ENCODE assay signal across 18 cellular contexts in genomic region chr22:39216143-39216490, GRCh38. TPM values are rescaled to one million over a fixed set of nuclear protein-coding genes. Genes with fewer than 3 reads are reported as not detected.
DNase-seq lines count a peak whose midpoint lies in the region; ATAC-seq and TF ChIP-seq lines count a peak whose summit lies in the region.
"Had no signal": no experiment of that assay in that cellular context is flagged by ENCODE, and none has a peak within 500 bp of the region (broad histone marks: within the 10 kb centered on the region; RNA-seq: fewer than 3 reads in every experiment).

No MANE protein-coding gene starts in this region.

- no peak overlapping the region for H3K9ac ChIP-seq in KMS-11

- no peak overlapping the region for H3K27ac Mint-ChIP-seq in activated CD8-positive, alpha-beta T cell treated with anti-CD3 and anti-CD28 coated beads for 36 hours
- H3K27ac Mint-ChIP-seq in activated CD8-positive, alpha-beta T cell treated with anti-CD3 and anti-CD28 coated beads, Interleukin-2, amount 10 ng/mL, durations not matched to agents 7 days and 5 days, result no peak overlapping the region
- H3K27ac Mint-ChIP-seq: nephron; stimulated activated memory B cell treated with anti-CD40 and anti-IgM and Interleukin-4, amounts not matched to agents 10 μg/mL and 1 μg/mL and 100 μg/mL, for 72 hours had no signal

- no peaks in the 10 kb centered on the region for H3K36me3 Mint-ChIP-seq in activated CD8-positive, alpha-beta T cell treated with anti-CD3 and anti-CD28 coated beads for 36 hours (ENCODE audit: low read depth)
- no peaks in the 10 kb centered on the region for H3K36me3 Mint-ChIP-seq in activated CD8-positive, alpha-beta T cell treated with anti-CD3 and anti-CD28 coated beads, Interleukin-2, amount 10 ng/mL, durations not matched to agents 7 days and 5 days (ENCODE audit: low read depth)
- H3K36me3 Mint-ChIP-seq: stimulated activated memory B cell treated with anti-CD40 and anti-IgM and Interleukin-4, amounts not matched to agents 10 μg/mL and 1 μg/mL and 100 μg/mL, for 72 hours had no signal

- H3K9me3 Mint-ChIP-seq in activated CD8-positive, alpha-beta T cell treated with anti-CD3 and anti-CD28 coated beads for 36 hours, result peaks cover 3% of the 10 kb centered on the region
- no peaks in the 10 kb centered on the region for H3K9me3 Mint-ChIP-seq in activated CD8-positive, alpha-beta T cell treated with anti-CD3 and anti-CD28 coated beads, Interleukin-2, amount 10 ng/mL, durations not matched to agents 7 days and 5 days (ENCODE audit: insufficient read depth)

- intact Hi-C loops in activated CD8-positive, alpha-beta T cell treated with anti-CD3 and anti-CD28 coated beads for 36 hours (cut with micrococcal nuclease), result no loop called here
- intact Hi-C loops in spleen (cut with DNase I; ENCODE audit: low total_unique reads) (no loop called here), vagina (cut with DNase I) (no loop called here)

- no peak overlapping the region for H3K4me2 ChIP-seq in KMS-11

- peaks cover 8% of the 10 kb centered on the region for H3K4me1 Mint-ChIP-seq in activated CD8-positive, alpha-beta T cell treated with anti-CD3 and anti-CD28 coated beads for 36 hours (ENCODE audit: low read depth)
- H3K4me1 Mint-ChIP-seq in activated CD8-positive, alpha-beta T cell treated with anti-CD3 and anti-CD28 coated beads, Interleukin-2, amount 10 ng/mL, durations not matched to agents 7 days and 5 days (ENCODE audit: low read depth), result peaks cover 3% of the 10 kb centered on the region

- POLR2A ChIA-PET in activated CD8-positive, alpha-beta T cell treated with anti-CD3 and anti-CD28 coated beads for 36 hours (lab: Charles Lee), result no interaction called here
- POLR2A ChIA-PET in activated CD8-positive, alpha-beta T cell treated with anti-CD3 and anti-CD28 coated beads, Interleukin-2, amount 10 ng/mL, durations not matched to agents 7 days and 5 days (lab: Charles Lee), result interaction anchor here (1.4 kb wide), 1 partner anchor 102 kb away, joined by 4 read pairs; no protein-coding TSS in a partner anchor

- peak; percentile 30 for TF ChIP-seq CTCF in activated CD8-positive, alpha-beta T cell treated with anti-CD3 and anti-CD28 coated beads for 36 hours (IDR thresholded peaks at IDR 0.05)
- peak; percentile 18 for TF ChIP-seq CTCF in KMS-11 (conservative IDR thresholded peaks at IDR 0.05; ENCODE audit: low read depth, low read length)
- peak; percentile 1 for TF ChIP-seq CTCF in foreskin fibroblast (IDR thresholded peaks at IDR 0.05; ENCODE audit: low read depth, low read length)
- no peak for TF ChIP-seq CTCF in spleen (IDR thresholded peaks at IDR 0.05 in 8 of 11, conservative IDR thresholded peaks at IDR 0.05 in 3 of 11)
- TF ChIP-seq CTCF in BE2C (IDR thresholded peaks at IDR 0.05; ENCODE audit: low read depth, low read length), result no peak
- TF ChIP-seq CTCF in vagina (IDR thresholded peaks at IDR 0.05), result no peak

- CTCF ChIA-PET in activated CD8-positive, alpha-beta T cell treated with anti-CD3 and anti-CD28 coated beads for 36 hours (lab: Charles Lee), result interaction anchor here (0.7 to 4.6 kb wide), 16 partner anchors 7 to 209 kb away, joined by 3 to 25 read pairs (median 5); partner anchors contain the start of gene RPL3
- CTCF ChIA-PET in activated CD8-positive, alpha-beta T cell treated with anti-CD3 and anti-CD28 coated beads, Interleukin-2, amount 10 ng/mL, durations not matched to agents 7 days and 5 days (lab: Charles Lee), result interaction anchor here (1.3 to 2.3 kb wide), 3 partner anchors 45 to 93 kb away, joined by 3 to 12 read pairs (median 7); no protein-coding TSS in a partner anchor

- H3K79me2 ChIP-seq in KMS-11 (ENCODE audit: insufficient read depth, low read depth), result no peaks in the 10 kb centered on the region

- H4K20me1 ChIP-seq in KMS-11 (ENCODE audit: insufficient read depth), result no peaks in the 10 kb centered on the region

- DNase-seq in activated CD8-positive, alpha-beta T cell treated with anti-CD3 and anti-CD28 coated beads for 36 hours, result no peak
- no peak for DNase-seq in activated CD8-positive, alpha-beta T cell treated with anti-CD3 and anti-CD28 coated beads, Interleukin-2, amount 10 ng/mL, durations not matched to agents 7 days and 5 days
- DNase-seq in foreskin fibroblast (no peak), spleen (peak; percentile 51), BE2C (no peak), MG63 (no peak), vagina (ENCODE audit: extremely low spot score in 2 of 2) (no peak)
- DNase-seq: activated naive CD4-positive, alpha-beta T cell; amniotic stem cell; COR-L47; heart right ventricle; left ventricle myocardium inferior; NCI-H1048; NCI-H2227 treated with DMSO at 0.1 percent for 48 hours; stimulated activated CD4-positive, alpha-beta T cell treated with anti-CD3 and anti-CD28 coated beads, Interleukin-2, amount 100 ng/mL, for 24 hours had no signal

- peaks cover 20% of the 10 kb centered on the region for H3K27me3 Mint-ChIP-seq in activated CD8-positive, alpha-beta T cell treated with anti-CD3 and anti-CD28 coated beads for 36 hours
- H3K27me3 Mint-ChIP-seq in activated CD8-positive, alpha-beta T cell treated with anti-CD3 and anti-CD28 coated beads, Interleukin-2, amount 10 ng/mL, durations not matched to agents 7 days and 5 days (ENCODE audit: low read depth), result peaks cover 33% of the 10 kb centered on the region

- no peak overlapping the region for H3K4me3 Mint-ChIP-seq in activated CD8-positive, alpha-beta T cell treated with anti-CD3 and anti-CD28 coated beads for 36 hours
- H3K4me3 Mint-ChIP-seq in activated CD8-positive, alpha-beta T cell treated with anti-CD3 and anti-CD28 coated beads, Interleukin-2, amount 10 ng/mL, durations not matched to agents 7 days and 5 days, result no peak overlapping the region
- H3K4me3 Mint-ChIP-seq: nephron; stimulated activated memory B cell treated with anti-CD40 and anti-IgM and Interleukin-4, amounts not matched to agents 10 μg/mL and 1 μg/mL and 100 μg/mL, for 72 hours had no signal

- H3K4me3 ChIP-seq in KMS-11 (IDR thresholded peaks at IDR 0.05; ENCODE audit: insufficient read depth, low read depth, low read length) (no peak overlapping the region), foreskin fibroblast (ENCODE audit: low read depth in 1 of 2, low read length in 2 of 2) (no peak overlapping the region), spleen (no peak overlapping the region), BE2C (ENCODE audit: low read depth, low read length) (no peak overlapping the region), MG63 (no peak overlapping the region), vagina (no peak overlapping the region)
- H3K4me3 ChIP-seq: heart right ventricle, left ventricle myocardium inferior had no signal

- no peak overlapping the region for H2AFZ ChIP-seq in KMS-11 (ENCODE audit: low read depth)

- TF ChIP-seq POLR2A in spleen (IDR thresholded peaks at IDR 0.05) (no peak), vagina (IDR thresholded peaks at IDR 0.05) (no peak)

- H3K27me3 ChIP-seq in KMS-11 (ENCODE audit: insufficient read depth, low read depth) (peaks cover 45% of the 10 kb centered on the region), spleen (replicated peaks in 1 of 7) (peaks cover 0 to 35% (median 6%) of the 10 kb centered on the region in 7 donors), BE2C (0 out of 2 replicates have a peak, but pooled peaks cover 2% of the 10 kb centered on the region), MG63 (no peaks in the 10 kb centered on the region), vagina (no peaks in the 10 kb centered on the region)
- H3K27me3 ChIP-seq: heart right ventricle had no signal

- H3K9me3 ChIP-seq in spleen (peaks cover 0 to 5% (median 0%) of the 10 kb centered on the region in 8 donors), BE2C (no peaks in the 10 kb centered on the region), MG63 (peaks cover 2% of the 10 kb centered on the region; the same call in 1 of the 2 replicates), vagina (no peaks in the 10 kb centered on the region)
- H3K9me3 ChIP-seq: left ventricle myocardium inferior had no signal

- H3K4me1 ChIP-seq in KMS-11 (ENCODE audit: low read depth, poor library complexity, severe bottlenecking) (no peaks in the 10 kb centered on the region), spleen (peaks cover 0 to 9% (median 0%) of the 10 kb centered on the region in 6 donors), BE2C (no peaks in the 10 kb centered on the region), vagina (no peaks in the 10 kb centered on the region)

- H3K27ac ChIP-seq in KMS-11 (no peak overlapping the region), spleen (no peak overlapping the region), vagina (no peak overlapping the region)
- H3K27ac ChIP-seq: heart right ventricle, left ventricle myocardium inferior had no signal

- no peak for ATAC-seq in activated CD8-positive, alpha-beta T cell treated with anti-CD3 and anti-CD28 coated beads for 36 hours
- no peak for ATAC-seq in activated CD8-positive, alpha-beta T cell treated with anti-CD3 and anti-CD28 coated beads, Interleukin-2, amount 10 ng/mL, durations not matched to agents 7 days and 5 days
- ATAC-seq: stimulated activated memory B cell treated with anti-CD40 and anti-IgM and Interleukin-4, amounts not matched to agents 10 μg/mL and 1 μg/mL and 100 μg/mL, for 72 hours had no signal

- 76 to 93% (median 81%) methylated on average over 4 to 8 of the region's 8 CpGs for WGBS in spleen, 5 donors

- H3K36me3 ChIP-seq in KMS-11 (ENCODE audit: insufficient read depth) (no peaks in the 10 kb centered on the region), spleen (no peaks in the 10 kb centered on the region), BE2C (no peaks in the 10 kb centered on the region), MG63 (no peaks in the 10 kb centered on the region), vagina (no peaks in the 10 kb centered on the region)

RNA-seq across cellular contexts. Expression of gene PDGFB, which starts 28.7 kb away (rescaled TPM):
- 1 to 10 TPM; 1.7 to 3.0 TPM for total RNA-seq in activated CD8-positive, alpha-beta T cell treated with anti-CD3 and anti-CD28 coated beads for 36 hours
- under 1 TPM; 0.18 to 0.34 TPM for total RNA-seq in activated CD8-positive, alpha-beta T cell treated with anti-CD3 and anti-CD28 coated beads, Interleukin-2, amount 10 ng/mL, durations not matched to agents 7 days and 5 days
- total RNA-seq in spleen, result 10 to 100 TPM in 2 of 7 donors, 1 to 10 TPM in 5; 2.4 to 20.5 (median 9.3) TPM
- 1 to 10 TPM; 1.7 to 8.2 (median 2.0) TPM for polyA plus RNA-seq in spleen
- not detected for polyA plus RNA-seq in BE2C (2012; ENCODE audit: insufficient read depth, insufficient read length, low read depth)
- total RNA-seq in MG63 (2014; rRNA removed; shearing (Covaris generic); ENCODE audit: low replicate concordance), result 0.13 and 0.57 TPM in 2 replicates
- total RNA-seq in vagina, result 4.7 TPM

Comparison
In these comparisons a context has a peak if more than half of its experiments do, and no peak if none do; other contexts are left out.
1. CTCF ChIP-seq: peak in activated CD8-positive, alpha-beta T cell treated with anti-CD3 and anti-CD28 coated beads for 36 hours (single experiment), KMS-11 (single experiment) and foreskin fibroblast (single experiment); none in spleen (0 of 11), BE2C (single experiment) and vagina (0 of 3).